1 cellular context compared by ENCODE assay signal in the genomic region with DNA sequence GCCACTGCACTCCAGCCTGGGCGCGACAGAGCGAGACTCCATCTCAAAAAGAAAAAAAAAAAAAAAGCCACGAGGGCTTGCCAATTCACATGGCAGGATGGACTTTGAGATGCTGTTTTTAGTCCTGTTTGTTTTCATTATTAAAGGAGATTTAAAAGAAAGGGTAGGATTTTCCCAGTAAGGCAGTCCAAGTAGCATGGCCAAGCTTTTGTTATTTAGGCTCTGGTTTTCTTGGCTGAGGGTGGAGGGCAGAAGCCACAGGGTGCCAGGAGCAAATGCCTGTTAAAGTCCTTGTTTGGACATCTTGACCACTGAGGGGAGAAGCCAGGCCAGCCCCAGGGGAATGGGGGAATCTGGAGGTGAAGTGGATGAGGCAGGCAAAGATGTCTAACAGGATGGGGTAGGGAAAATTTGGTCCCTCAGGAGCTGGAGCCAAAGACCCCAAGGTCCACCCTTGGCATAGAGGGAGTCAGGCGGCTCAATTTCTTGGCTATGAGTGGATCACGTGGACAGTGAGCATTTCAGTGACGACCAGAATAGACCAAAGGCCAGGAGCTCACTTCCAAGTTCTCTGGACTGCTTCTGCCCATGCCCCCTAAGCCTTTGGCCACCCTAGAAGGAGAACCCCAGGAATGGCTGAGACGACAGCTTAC.
TF ChIP-seq lines count a peak whose summit lies in the region.

No MANE protein-coding gene starts in this region.

TF ChIP-seq in liver, 16 proteins besides CTCF, POLR2A, EP300 and RAD21 (continued from another document):
- TF ChIP-seq, protein P1, sequence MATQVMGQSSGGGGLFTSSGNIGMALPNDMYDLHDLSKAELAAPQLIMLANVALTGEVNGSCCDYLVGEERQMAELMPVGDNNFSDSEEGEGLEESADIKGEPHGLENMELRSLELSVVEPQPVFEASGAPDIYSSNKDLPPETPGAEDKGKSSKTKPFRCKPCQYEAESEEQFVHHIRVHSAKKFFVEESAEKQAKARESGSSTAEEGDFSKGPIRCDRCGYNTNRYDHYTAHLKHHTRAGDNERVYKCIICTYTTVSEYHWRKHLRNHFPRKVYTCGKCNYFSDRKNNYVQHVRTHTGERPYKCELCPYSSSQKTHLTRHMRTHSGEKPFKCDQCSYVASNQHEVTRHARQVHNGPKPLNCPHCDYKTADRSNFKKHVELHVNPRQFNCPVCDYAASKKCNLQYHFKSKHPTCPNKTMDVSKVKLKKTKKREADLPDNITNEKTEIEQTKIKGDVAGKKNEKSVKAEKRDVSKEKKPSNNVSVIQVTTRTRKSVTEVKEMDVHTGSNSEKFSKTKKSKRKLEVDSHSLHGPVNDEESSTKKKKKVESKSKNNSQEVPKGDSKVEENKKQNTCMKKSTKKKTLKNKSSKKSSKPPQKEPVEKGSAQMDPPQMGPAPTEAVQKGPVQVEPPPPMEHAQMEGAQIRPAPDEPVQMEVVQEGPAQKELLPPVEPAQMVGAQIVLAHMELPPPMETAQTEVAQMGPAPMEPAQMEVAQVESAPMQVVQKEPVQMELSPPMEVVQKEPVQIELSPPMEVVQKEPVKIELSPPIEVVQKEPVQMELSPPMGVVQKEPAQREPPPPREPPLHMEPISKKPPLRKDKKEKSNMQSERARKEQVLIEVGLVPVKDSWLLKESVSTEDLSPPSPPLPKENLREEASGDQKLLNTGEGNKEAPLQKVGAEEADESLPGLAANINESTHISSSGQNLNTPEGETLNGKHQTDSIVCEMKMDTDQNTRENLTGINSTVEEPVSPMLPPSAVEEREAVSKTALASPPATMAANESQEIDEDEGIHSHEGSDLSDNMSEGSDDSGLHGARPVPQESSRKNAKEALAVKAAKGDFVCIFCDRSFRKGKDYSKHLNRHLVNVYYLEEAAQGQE (IDR thresholded peaks at IDR 0.05), result peak; percentile 54
- TF ChIP-seq GABPA (IDR thresholded peaks at IDR 0.05 in 1 of 2, conservative IDR thresholded peaks at IDR 0.05 in 1 of 2) (no peak), SP1 (IDR thresholded peaks at IDR 0.05) (peak; percentile 88), YY1 (IDR thresholded peaks at IDR 0.05) (peak; percentile 56), NR2F2 (IDR thresholded peaks at IDR 0.05) (no peak), FOXA2 (IDR thresholded peaks at IDR 0.05) (no peak)
- TF ChIP-seq, protein P2, sequence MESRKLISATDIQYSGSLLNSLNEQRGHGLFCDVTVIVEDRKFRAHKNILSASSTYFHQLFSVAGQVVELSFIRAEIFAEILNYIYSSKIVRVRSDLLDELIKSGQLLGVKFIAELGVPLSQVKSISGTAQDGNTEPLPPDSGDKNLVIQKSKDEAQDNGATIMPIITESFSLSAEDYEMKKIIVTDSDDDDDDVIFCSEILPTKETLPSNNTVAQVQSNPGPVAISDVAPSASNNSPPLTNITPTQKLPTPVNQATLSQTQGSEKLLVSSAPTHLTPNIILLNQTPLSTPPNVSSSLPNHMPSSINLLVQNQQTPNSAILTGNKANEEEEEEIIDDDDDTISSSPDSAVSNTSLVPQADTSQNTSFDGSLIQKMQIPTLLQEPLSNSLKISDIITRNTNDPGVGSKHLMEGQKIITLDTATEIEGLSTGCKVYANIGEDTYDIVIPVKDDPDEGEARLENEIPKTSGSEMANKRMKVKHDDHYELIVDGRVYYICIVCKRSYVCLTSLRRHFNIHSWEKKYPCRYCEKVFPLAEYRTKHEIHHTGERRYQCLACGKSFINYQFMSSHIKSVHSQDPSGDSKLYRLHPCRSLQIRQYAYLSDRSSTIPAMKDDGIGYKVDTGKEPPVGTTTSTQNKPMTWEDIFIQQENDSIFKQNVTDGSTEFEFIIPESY (IDR thresholded peaks at IDR 0.05), result peak; percentile 25
